In genomic region chr1:41158147-41158875, GRCh38 we compare ENCODE assay signal across 2 cellular contexts.
TF ChIP-seq lines count a peak whose summit lies in the region.

No MANE protein-coding gene starts in this region.

TF ChIP-seq in GM12891, 5 proteins besides CTCF, POLR2A, EP300 and RAD21:
- TF ChIP-seq SPI1 (IDR thresholded peaks at IDR 0.05; ENCODE audit: low read depth, low read length) (peak; percentile 30; the same call in 1 of the 2 replicates), POU2F2 (IDR thresholded peaks at IDR 0.05; ENCODE audit: low read depth, low read length) (no peak)

TF ChIP-seq in IMR-90, 13 proteins besides CTCF, POLR2A, EP300 and RAD21:
- TF ChIP-seq MAFK (IDR thresholded peaks at IDR 0.05; ENCODE audit: low read depth, low read length) (no peak), NFE2L2 (IDR thresholded peaks at IDR 0.05; ENCODE audit: low read depth, low read length) (no peak), CHD1 (IDR thresholded peaks at IDR 0.05; ENCODE audit: low read depth, low read length) (no peak), ELK1 (IDR thresholded peaks at IDR 0.05; ENCODE audit: borderline replicate concordance, low read depth, low read length) (no peak), RFX5 (IDR thresholded peaks at IDR 0.05; ENCODE audit: low read depth, low read length) (no peak), MXI1 (IDR thresholded peaks at IDR 0.05; ENCODE audit: borderline replicate concordance, low read depth, low read length) (no peak), SMC3 (IDR thresholded peaks at IDR 0.05; ENCODE audit: low read depth, low read length) (no peak), USF2 (IDR thresholded peaks at IDR 0.05; ENCODE audit: low read depth, low read length) (no peak), FOS (IDR thresholded peaks at IDR 0.05; ENCODE audit: low read depth, low read length) (no peak), RCOR1 (IDR thresholded peaks at IDR 0.05; ENCODE audit: insufficient replicate concordance, low read length) (no peak), MAZ (IDR thresholded peaks at IDR 0.05; ENCODE audit: borderline replicate concordance, low read depth, low read length) (no peak), CEBPB (IDR thresholded peaks at IDR 0.05; ENCODE audit: low read depth, low read length) (no peak), BHLHE40 (IDR thresholded peaks at IDR 0.05; ENCODE audit: low read depth, low read length) (no peak)
TF ChIP-seq in IMR-90: peak in this region for 0.
